ENCODE assay signal across 2 cellular contexts in genomic region chr12:13094349-13094748, GRCh38.
TF ChIP-seq lines count a peak whose summit lies in the region.

No MANE protein-coding gene starts in this region.

TF ChIP-seq in IMR-90, 13 proteins besides CTCF, POLR2A, EP300 and RAD21:
- TF ChIP-seq FOS (IDR thresholded peaks at IDR 0.05; ENCODE audit: low read depth, low read length), result peak; percentile 69; the same call in 1 of the 2 replicates
- no peak for TF ChIP-seq CEBPB (IDR thresholded peaks at IDR 0.05; ENCODE audit: low read depth, low read length)

TF ChIP-seq in GM12878, 131 proteins besides CTCF, POLR2A, EP300 and RAD21 (continues in another document):
- TF ChIP-seq NR2C1 (IDR thresholded peaks at IDR 0.05) (no peak), ZNF217 (IDR thresholded peaks at IDR 0.05) (no peak), BMI1 (IDR thresholded peaks at IDR 0.05; ENCODE audit: borderline replicate concordance) (no peak), GATAD2B (conservative IDR thresholded peaks at IDR 0.05; ENCODE audit: low read depth) (no peak), NR2C2 (IDR thresholded peaks at IDR 0.05; ENCODE audit: borderline replicate concordance, control insufficient read depth, insufficient read length, low read depth) (no peak), PRDM15 (CRISPR knock-in tag; IDR thresholded peaks at IDR 0.05) (no peak), IKZF1 (conservative IDR thresholded peaks at IDR 0.05) (no peak), SKIL (IDR thresholded peaks at IDR 0.05; ENCODE audit: low read depth, poor library complexity, severe bottlenecking) (no peak), MEF2A (IDR thresholded peaks at IDR 0.05; ENCODE audit: insufficient read depth, low read depth, low read length) (peak; percentile 81; the same call in 1 of the 2 replicates), NKRF (conservative IDR thresholded peaks at IDR 0.05) (no peak), EED (IDR thresholded peaks at IDR 0.05; ENCODE audit: low read depth) (0 out of 2 replicates have a peak, but pooled peaks have one; percentile 42), NR2F1 (conservative IDR thresholded peaks at IDR 0.05) (no peak), HDGF (IDR thresholded peaks at IDR 0.05) (no peak), TCF7 (IDR thresholded peaks at IDR 0.05; ENCODE audit: borderline replicate concordance) (no peak), ZNF207 (IDR thresholded peaks at IDR 0.05; ENCODE audit: borderline replicate concordance) (no peak), RBBP5 (conservative IDR thresholded peaks at IDR 0.05) (no peak), FOXM1 (IDR thresholded peaks at IDR 0.05; ENCODE audit: low read depth, low read length) (peak; percentile 63), ESRRA (IDR thresholded peaks at IDR 0.05; ENCODE audit: low read length) (0 out of 2 replicates have a peak, but pooled peaks have one; percentile 57), BHLHE40 (IDR thresholded peaks at IDR 0.05; ENCODE audit: borderline replicate concordance in 1 of 2, low read depth in 2 of 2, low read length in 1 of 2) (peak; percentile 53 to 75; a peak in 2 of 4 replicates), SPI1 (IDR thresholded peaks at IDR 0.05; ENCODE audit: borderline replicate concordance, insufficient read depth, low read depth, low read length) (peak; percentile 87), RUNX3 (IDR thresholded peaks at IDR 0.05; ENCODE audit: low read length) (peak; percentile 68), JUNB (IDR thresholded peaks at IDR 0.05) (peak; percentile 83), USF2 (IDR thresholded peaks at IDR 0.05; ENCODE audit: borderline replicate concordance, low read depth, low read length) (no peak), TARDBP (IDR thresholded peaks at IDR 0.05; ENCODE audit: borderline replicate concordance) (no peak), RELB (IDR thresholded peaks at IDR 0.05; ENCODE audit: low read depth) (no peak), NFXL1 (IDR thresholded peaks at IDR 0.05; ENCODE audit: borderline replicate concordance) (no peak), KAT2A (conservative IDR thresholded peaks at IDR 0.05; ENCODE audit: control insufficient read depth, low read depth, low read length) (no peak), ZNF384 (IDR thresholded peaks at IDR 0.05; ENCODE audit: borderline replicate concordance, low read depth, low read length) (no peak), ETV6 (conservative IDR thresholded peaks at IDR 0.05 in 1 of 2, IDR thresholded peaks at IDR 0.05 in 1 of 2; ENCODE audit: borderline replicate concordance in 1 of 2, low read depth in 1 of 2) (no peak), HDAC2 (IDR thresholded peaks at IDR 0.05) (no peak), ASH2L (IDR thresholded peaks at IDR 0.05; ENCODE audit: borderline replicate concordance, low read depth) (no peak), ZNF274 (IDR thresholded peaks at IDR 0.05; ENCODE audit: insufficient read depth, insufficient read length) (no peak), SMARCA5 (IDR thresholded peaks at IDR 0.05) (no peak), MTA3 (IDR thresholded peaks at IDR 0.05; ENCODE audit: borderline replicate concordance, low read length) (0 out of 2 replicates have a peak, but pooled peaks have one; percentile 48), PML (IDR thresholded peaks at IDR 0.05; ENCODE audit: low read length) (no peak), CHD1 (IDR thresholded peaks at IDR 0.05; ENCODE audit: low read depth, low read length) (no peak), IRF4 (IDR thresholded peaks at IDR 0.05; ENCODE audit: low read depth, low read length) (0 out of 2 replicates have a peak, but pooled peaks have one; percentile 39), SUZ12 (IDR thresholded peaks at IDR 0.05; ENCODE audit: unreplicated experiment) (no peak), ZNF687 (IDR thresholded peaks at IDR 0.05) (no peak), E2F8 (IDR thresholded peaks at IDR 0.05; ENCODE audit: low read depth, partially characterized antibody) (no peak), JUND (IDR thresholded peaks at IDR 0.05; ENCODE audit: low read depth, low read length) (no peak), ATF2 (IDR thresholded peaks at IDR 0.05; ENCODE audit: low read length) (peak; percentile 80), PAX8 (IDR thresholded peaks at IDR 0.05) (no peak), HCFC1 (IDR thresholded peaks at IDR 0.05; ENCODE audit: low read length) (no peak), KLF5 (IDR thresholded peaks at IDR 0.05; ENCODE audit: partially characterized antibody) (no peak), BCL11A (IDR thresholded peaks at IDR 0.05; ENCODE audit: low read depth, low read length) (no peak), SREBF1 (IDR thresholded peaks at IDR 0.05; ENCODE audit: low read length) (no peak), RCOR1 (conservative IDR thresholded peaks at IDR 0.05; ENCODE audit: low read depth, low read length) (no peak), DPF2 (IDR thresholded peaks at IDR 0.05) (no peak)
